In the genomic region with DNA sequence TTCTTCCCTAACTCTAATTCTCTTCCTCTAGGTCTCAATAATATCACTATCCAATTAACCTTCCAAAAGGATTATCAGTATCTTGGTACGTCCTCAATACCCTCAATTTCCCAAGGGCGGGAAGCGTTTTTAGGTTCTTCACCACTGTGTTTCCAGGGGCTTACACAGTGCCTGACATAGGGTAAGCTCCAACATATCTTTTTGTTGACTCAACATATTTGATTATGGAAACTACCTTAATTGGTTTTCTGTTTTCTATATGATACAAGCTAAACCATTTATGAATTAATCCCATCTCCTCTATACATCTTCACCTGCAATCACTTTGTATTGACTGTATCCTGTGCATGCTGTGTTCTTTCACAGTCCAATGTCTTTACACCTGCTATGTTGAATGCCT, we compare ENCODE assay signal across 34 cellular contexts.
"Had no signal": no experiment of that assay in that cellular context is flagged by ENCODE, and none has a peak within 500 bp of the region (broad histone marks: within the 10 kb centered on the region; RNA-seq: fewer than 3 reads in every experiment).

No MANE protein-coding gene starts in this region.

- H3K36me3 ChIP-seq: adrenal gland, brain microvascular endothelial cell, breast epithelium had no signal

- DNase-seq: activated B cell treated with CpG ODN at 0.5 μM for 24 hours; activated CD4-positive, alpha-beta memory T cell treated with anti-CD3 and anti-CD28 coated beads for 36 hours; activated CD4-positive, alpha-beta T cell treated with anti-CD3 and anti-CD28 coated beads for 4 hours; activated CD4-positive, alpha-beta T cell treated with anti-CD3 and anti-CD28 coated beads, Interleukin-2, amount 10 ng/mL, durations not matched to agents 24 days and 14 days; activated CD4-positive, alpha-beta T cell treated with anti-CD3 and anti-CD28 coated beads, Interleukin-2, amount 50 U/mL, for 1 hour; activated CD4-positive, alpha-beta T cell treated with anti-CD3 and anti-CD28 coated beads, Interleukin-2, amount 50 U/mL, for 4 hours; activated CD4-positive, CD25-positive, alpha-beta regulatory T cell treated with anti-CD3 and anti-CD28 coated beads, Interleukin-2, amount 50 U/mL, for 72 hours; activated CD8-positive, alpha-beta memory T cell treated with anti-CD3 and anti-CD28 coated beads, Interleukin-2, amount 50 U/mL, for 4 hours; activated CD8-positive, alpha-beta T cell treated with anti-CD3 and anti-CD28 coated beads for 36 hours; activated effector memory CD4-positive, alpha-beta T cell treated with anti-CD3 and anti-CD28 coated beads, Interleukin-2, amount 50 U/mL, for 16 hours; activated gamma-delta T cell treated with Interleukin-2 at 50 U/mL for 16 hours; activated naive CD4-positive, alpha-beta T cell; activated naive CD4-positive, alpha-beta T cell treated with anti-CD3 and anti-CD28 coated beads for 36 hours; activated naive CD4-positive, alpha-beta T cell treated with anti-CD3 and anti-CD28 coated beads, Interleukin-2, amount 50 U/mL, for 16 hours; activated naive CD8-positive, alpha-beta T cell treated with anti-CD3 and anti-CD28 coated beads for 36 hours; activated T-cell treated with anti-CD3 and anti-CD28 coated beads for 4 hours; activated T-cell treated with anti-CD3 and anti-CD28 coated beads, Interleukin-2, amount 50 U/mL, for 1 hour; activated T-cell treated with anti-CD3 and anti-CD28 coated beads, Interleukin-2, amount 50 U/mL, for 4 hours; activated T-cell treated with anti-CD3 and anti-CD28 coated beads, Interleukin-2, amount 50 U/mL, for 72 hours; adrenal gland; amniotic stem cell; aorta; body of pancreas; brain microvascular endothelial cell; central memory CD4-positive, alpha-beta T cell; T-helper 2 cell; T-helper 9 cell had no signal

- H3K4me3 ChIP-seq: adrenal gland, body of pancreas, breast epithelium had no signal

- ATAC-seq: activated CD8-positive, alpha-beta T cell treated with anti-CD3 and anti-CD28 coated beads for 36 hours; activated naive CD4-positive, alpha-beta T cell treated with anti-CD3 and anti-CD28 coated beads, Interleukin-2, amount 50 U/mL, for 72 hours; activated T-cell treated with anti-CD3 and anti-CD28 coated beads, Interleukin-2, amount 50 U/mL, for 4 hours; activated T-cell treated with anti-CD3 and anti-CD28 coated beads, Interleukin-2, amount 50 U/mL, for 72 hours; activated T-helper 17 cell treated with anti-CD3 and anti-CD28 coated beads, Interleukin-2, amount 50 U/mL, for 72 hours; body of pancreas had no signal

- H3K4me1 ChIP-seq: adrenal gland, body of pancreas, breast epithelium had no signal

- FAIRE-seq: astrocyte, colon, TTC549 had no signal

- H3K9me3 ChIP-seq: adrenal gland, body of pancreas had no signal

- H3K27ac ChIP-seq: adrenal gland, body of pancreas, brain microvascular endothelial cell, breast epithelium, VCaP had no signal

- H3K27me3 ChIP-seq: adrenal gland, body of pancreas, brain microvascular endothelial cell, breast epithelium had no signal
